23 cellular contexts compared by ENCODE assay signal in genomic region chr10:130729876-130730275, GRCh38.
"Had no signal": no experiment of that assay in that cellular context is flagged by ENCODE, and none has a peak within 500 bp of the region (broad histone marks: within the 10 kb centered on the region; RNA-seq: fewer than 3 reads in every experiment).

No MANE protein-coding gene starts in this region.

- H3K36me3 Mint-ChIP-seq: naive thymus-derived CD8-positive, alpha-beta T cell; neural progenitor cell had no signal

- H3K27ac ChIP-seq: colonic mucosa, esophagus muscularis mucosa, foreskin keratinocyte, gastroesophageal sphincter, heart left ventricle, hepatocyte, lower lobe of right lung, neural progenitor cell, psoas muscle, skin epidermis, transverse colon had no signal

- H3K36me3 ChIP-seq: colonic mucosa, esophagus muscularis mucosa, gastroesophageal sphincter, heart left ventricle, lower lobe of right lung, neural progenitor cell, transverse colon had no signal

- H3K27me3 Mint-ChIP-seq: dendritic cell treated with granulocyte-macrophage colony-stimulating factor and Interleukin-4, amounts not matched to agents 40 ng/mL and 50 ng/mL, for 4 days; stimulated activated naive B cell treated with anti-CD40 and anti-IgM and Interleukin-4, amounts not matched to agents 10 μg/mL and 1 μg/mL and 100 μg/mL, for 72 hours; stimulated activated naive CD8-positive, alpha-beta T cell treated with anti-CD3 and anti-CD28 coated beads, Interleukin-15, Interleukin-2, amounts not matched to agents 100 ng/mL and 50 ng/mL, for 24 hours had no signal

- H2AFZ ChIP-seq: hepatocyte, neural progenitor cell had no signal

- H3K4me3 ChIP-seq: colonic mucosa, esophagus muscularis mucosa, gastroesophageal sphincter, heart left ventricle, hepatocyte, lower lobe of right lung, neural progenitor cell, psoas muscle, skin epidermis, transverse colon had no signal

- H3K27ac Mint-ChIP-seq: dendritic cell treated with granulocyte-macrophage colony-stimulating factor and Interleukin-4, amounts not matched to agents 40 ng/mL and 50 ng/mL, for 4 days; naive thymus-derived CD8-positive, alpha-beta T cell; neural progenitor cell; stimulated activated naive B cell treated with anti-CD40 and anti-IgM and Interleukin-4, amounts not matched to agents 10 μg/mL and 1 μg/mL and 100 μg/mL, for 72 hours; stimulated activated naive CD8-positive, alpha-beta T cell treated with anti-CD3 and anti-CD28 coated beads, Interleukin-15, Interleukin-2, amounts not matched to agents 100 ng/mL and 50 ng/mL, for 24 hours had no signal

- ATAC-seq: foreskin keratinocyte; gastroesophageal sphincter; heart left ventricle; left ventricle myocardium superior; lower lobe of right lung; naive thymus-derived CD8-positive, alpha-beta T cell; psoas muscle; right cardiac atrium; stimulated activated naive B cell treated with anti-CD40 and anti-IgM and Interleukin-4, amounts not matched to agents 10 μg/mL and 1 μg/mL and 100 μg/mL, for 72 hours had no signal

- H3K79me2 ChIP-seq: hepatocyte had no signal

- H3K4me1 ChIP-seq: colonic mucosa, esophagus muscularis mucosa, foreskin keratinocyte, gastroesophageal sphincter, heart left ventricle, lower lobe of right lung, neural progenitor cell, psoas muscle, transverse colon had no signal

- DNase-seq: central memory CD4-positive, alpha-beta T cell; colonic mucosa; effector CD8-positive, alpha-beta T cell; foreskin keratinocyte; heart left ventricle; kidney glomerular epithelial cell; lower lobe of right lung; nucleus accumbens; psoas muscle; right cardiac atrium; stimulated activated CD4-positive, alpha-beta T cell treated with anti-CD3 and anti-CD28 coated beads, Interleukin-15, amount 100 ng/mL, for 24 hours; stimulated activated CD4-positive, alpha-beta T cell treated with anti-CD3 and anti-CD28 coated beads, Interleukin-2, amount 100 ng/mL, for 48 hours; stimulated activated naive B cell treated with anti-CD40 and anti-IgM and Interleukin-4, amounts not matched to agents 10 μg/mL and 1 μg/mL and 100 μg/mL, for 72 hours; transverse colon had no signal

- H3K4me2 ChIP-seq: hepatocyte, neural progenitor cell had no signal

- H3K4me1 Mint-ChIP-seq: neural progenitor cell; stimulated activated naive B cell treated with anti-CD40 and anti-IgM and Interleukin-4, amounts not matched to agents 10 μg/mL and 1 μg/mL and 100 μg/mL, for 72 hours had no signal

- H3K4me3 Mint-ChIP-seq: dendritic cell treated with granulocyte-macrophage colony-stimulating factor and Interleukin-4, amounts not matched to agents 40 ng/mL and 50 ng/mL, for 4 days; naive thymus-derived CD8-positive, alpha-beta T cell; neural progenitor cell; stimulated activated naive B cell treated with anti-CD40 and anti-IgM and Interleukin-4, amounts not matched to agents 10 μg/mL and 1 μg/mL and 100 μg/mL, for 72 hours; stimulated activated naive CD8-positive, alpha-beta T cell treated with anti-CD3 and anti-CD28 coated beads, Interleukin-15, Interleukin-2, amounts not matched to agents 100 ng/mL and 50 ng/mL, for 24 hours had no signal

- H3K9me3 ChIP-seq: colonic mucosa, esophagus muscularis mucosa, gastroesophageal sphincter, heart left ventricle, lower lobe of right lung, psoas muscle, transverse colon had no signal

- H3K9ac ChIP-seq: neural progenitor cell had no signal

- H3K27me3 ChIP-seq: colonic mucosa, foreskin keratinocyte, hepatocyte, neural progenitor cell, transverse colon had no signal
